11 cellular contexts compared by ENCODE assay signal in the genomic region with DNA sequence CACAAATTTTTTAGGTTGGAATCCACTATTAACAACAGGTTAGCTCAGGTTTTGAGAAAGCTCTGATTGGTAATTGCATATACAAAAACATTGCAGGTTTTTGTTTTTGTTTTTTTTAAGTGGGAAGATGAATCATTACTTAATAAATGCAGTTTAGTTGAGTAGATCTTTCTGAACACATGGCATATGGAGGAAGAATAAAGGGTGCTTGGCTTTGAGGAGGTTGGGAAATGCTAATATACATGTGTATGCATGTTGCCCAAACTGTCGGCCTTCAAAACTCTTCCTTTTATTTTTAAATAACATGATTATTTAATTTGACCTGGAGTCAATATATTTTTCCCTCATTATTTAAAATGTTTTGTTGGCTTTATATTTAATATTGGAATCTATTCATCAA. TPM values are rescaled to one million over a fixed set of nuclear protein-coding genes. Genes with fewer than 3 reads are reported as not detected.
DNase-seq lines count a peak whose midpoint lies in the region; ATAC-seq, FAIRE-seq and TF ChIP-seq lines count a peak whose summit lies in the region.
"Had no signal": no experiment of that assay in that cellular context is flagged by ENCODE, and none has a peak within 500 bp of the region (broad histone marks: within the 10 kb centered on the region; RNA-seq: fewer than 3 reads in every experiment).

No MANE protein-coding gene starts in this region.

- no peak for DNase-seq in CD4-positive, CD25-positive, alpha-beta regulatory T cell
- no peak for DNase-seq in Karpas-422
- DNase-seq in colonic mucosa: no peak
- DNase-seq in neural crest cell (ENCODE audit: low read depth, low spot score): no peak
- DNase-seq in hippocampal formation (lab: John Stamatoyannopoulos, UW): no peak
- DNase-seq in H54 (ENCODE audit: insufficient read length, low spot score): no peak
- DNase-seq in OCI-LY7 (ENCODE audit: low spot score): no peak
- DNase-seq in posterior cingulate gyrus: no peak
- DNase-seq: activated effector memory CD4-positive, alpha-beta T cell treated with anti-CD3 and anti-CD28 coated beads, Interleukin-2, amount 50 U/mL, for 16 hours; NCI-H1417 treated with DMSO at 0.1 percent for 48 hours had no signal

- peak overlapping the region; percentile 73 to 90 (median 88) for H3K4me3 Mint-ChIP-seq in CD4-positive, CD25-positive, alpha-beta regulatory T cell
- H3K4me3 Mint-ChIP-seq in neural crest cell: peak overlapping the region; percentile 84

- H3K27me3 ChIP-seq in CD4-positive, CD25-positive, alpha-beta regulatory T cell (ENCODE audit: control insufficient read depth, insufficient read depth, low read length): no peaks in the 10 kb centered on the region
- H3K27me3 ChIP-seq in Karpas-422 (ENCODE audit: low read length): no peaks in the 10 kb centered on the region
- H3K27me3 ChIP-seq in colonic mucosa: no peaks in the 10 kb centered on the region
- H3K27me3 ChIP-seq: SJSA1 had no signal

- H3K27ac Mint-ChIP-seq in CD4-positive, CD25-positive, alpha-beta regulatory T cell: peak overlapping the region; percentile 48 to 93 (median 93)
- H3K27ac Mint-ChIP-seq in neural crest cell (ENCODE audit: unreplicated experiment): no peak overlapping the region

- H4K20me1 ChIP-seq in Karpas-422 (ENCODE audit: insufficient read depth, low read depth, low read length): no peaks in the 10 kb centered on the region
- H4K20me1 ChIP-seq in OCI-LY7 (ENCODE audit: insufficient read depth, low read length): no peaks in the 10 kb centered on the region

- H3K4me1 Mint-ChIP-seq in CD4-positive, CD25-positive, alpha-beta regulatory T cell: peaks cover 32 to 54% (median 42%) of the 10 kb centered on the region in 4 donors
- peaks cover 4% of the 10 kb centered on the region for H3K4me1 Mint-ChIP-seq in neural crest cell

- no peak for TF ChIP-seq CTCF in colonic mucosa (IDR thresholded peaks at IDR 0.05)
- no peak for TF ChIP-seq CTCF in neural crest cell (conservative IDR thresholded peaks at IDR 0.05)
- no peak for TF ChIP-seq CTCF in OCI-LY7 (conservative IDR thresholded peaks at IDR 0.05; ENCODE audit: low read length)

- H3K36me3 Mint-ChIP-seq in CD4-positive, CD25-positive, alpha-beta regulatory T cell: peaks cover 33% of the 10 kb centered on the region
- peaks cover 19% of the 10 kb centered on the region for H3K36me3 Mint-ChIP-seq in neural crest cell (ENCODE audit: low read depth)

- H3K9me2 ChIP-seq in Karpas-422 (replicated peaks; ENCODE audit: insufficient read depth, low read length) (no peaks in the 10 kb centered on the region), OCI-LY7 (ENCODE audit: insufficient read depth, low read length) (no peaks in the 10 kb centered on the region)

- CTCF ChIA-PET in OCI-LY7 (lab: Charles Lee; ENCODE audit: unreplicated experiment): no interaction called here

- intact Hi-C loops in colonic mucosa (cut with DNase I): no loop called here
- intact Hi-C loops in OCI-LY7 (cut with micrococcal nuclease; ENCODE audit: unreplicated experiment): no loop called here
- intact Hi-C loops in posterior cingulate gyrus (cut with DNase I): loop anchor here (5.0 kb wide), 1 partner anchor 34 kb away; the partner anchor contains the start of gene ZBTB38

- BruUV-seq in OCI-LY7 (replicated peaks; lab: Mats Ljungman, UMichigan): no TSS peak

- no peaks in the 10 kb centered on the region for H3K27me3 Mint-ChIP-seq in CD4-positive, CD25-positive, alpha-beta regulatory T cell
- no peaks in the 10 kb centered on the region for H3K27me3 Mint-ChIP-seq in neural crest cell (ENCODE audit: low read depth)

- POLR2A ChIA-PET in OCI-LY7 (lab: Charles Lee): interaction anchor here (1.2 to 2.9 kb wide), 4 partner anchors 12 to 39 kb away, joined by 3 to 13 read pairs (median 6); no protein-coding TSS in a partner anchor

- H2AFZ ChIP-seq in Karpas-422 (ENCODE audit: low read length): 0 out of 2 replicates have a peak overlapping the region, but pooled peaks have one; percentile 12
- H2AFZ ChIP-seq in OCI-LY7 (ENCODE audit: low read length): no peak overlapping the region

- H3K4me3 ChIP-seq in CD4-positive, CD25-positive, alpha-beta regulatory T cell (ENCODE audit: low read depth, low read length): peak overlapping the region; percentile 75
- H3K4me3 ChIP-seq in Karpas-422 (ENCODE audit: low read length): no peak overlapping the region
- H3K4me3 ChIP-seq in colonic mucosa: no peak overlapping the region
- H3K4me3 ChIP-seq in OCI-LY7 (ENCODE audit: low read depth, low read length, poor library complexity, severe bottlenecking): no peak overlapping the region

- H3K27ac ChIP-seq in CD4-positive, CD25-positive, alpha-beta regulatory T cell (ENCODE audit: insufficient read depth, low read length, poor library complexity, severe bottlenecking): peak overlapping the region; percentile 81
- H3K27ac ChIP-seq in Karpas-422 (ENCODE audit: low read length) (no peak overlapping the region), colonic mucosa (peak overlapping the region; percentile 95), OCI-LY7 (ENCODE audit: low read depth, low read length, poor library complexity, severe bottlenecking) (no peak overlapping the region)
- H3K27ac ChIP-seq: SJSA1 had no signal

- H3K4me1 ChIP-seq in CD4-positive, CD25-positive, alpha-beta regulatory T cell (ENCODE audit: control insufficient read depth, insufficient read depth, low read length, poor library complexity, severe bottlenecking): peaks cover 52% of the 10 kb centered on the region
- H3K4me1 ChIP-seq in Karpas-422 (ENCODE audit: low read length) (peaks cover 13% of the 10 kb centered on the region), colonic mucosa (peaks cover 9% of the 10 kb centered on the region), OCI-LY7 (ENCODE audit: insufficient read depth, low read length, poor library complexity, severe bottlenecking) (no peaks in the 10 kb centered on the region)

- no peak for FAIRE-seq in H54 (lab: Jason Lieb, UNC)

- H3K36me3 ChIP-seq in CD4-positive, CD25-positive, alpha-beta regulatory T cell (ENCODE audit: control insufficient read depth, insufficient read depth, low read length): peaks cover 17% of the 10 kb centered on the region
- H3K36me3 ChIP-seq in Karpas-422 (ENCODE audit: insufficient read depth, low read length): peaks cover 5% of the 10 kb centered on the region; the same call in 1 of the 2 replicates
- no peaks in the 10 kb centered on the region for H3K36me3 ChIP-seq in colonic mucosa
- no peaks in the 10 kb centered on the region; the same call in 1 of the 2 replicates for H3K36me3 ChIP-seq in OCI-LY7 (ENCODE audit: insufficient read depth, low read length)

- H3K9ac ChIP-seq in Karpas-422 (ENCODE audit: low read length): no peak overlapping the region
- H3K9ac ChIP-seq in colonic mucosa (ENCODE audit: low read depth in 2 of 2, low read length in 2 of 2): peak overlapping the region in 1 of 2 donors; percentile 60

- peaks cover 1 to 4% of the 10 kb centered on the region in 2 experiments for H3K9me3 ChIP-seq in CD4-positive, CD25-positive, alpha-beta regulatory T cell (ENCODE audit: control insufficient read depth in 2 of 2, low read length in 2 of 2)
- H3K9me3 ChIP-seq in Karpas-422 (ENCODE audit: low read length): peaks cover 3% of the 10 kb centered on the region; the same call in 1 of the 2 replicates
- H3K9me3 ChIP-seq in colonic mucosa: no peaks in the 10 kb centered on the region
- no peaks in the 10 kb centered on the region for H3K9me3 ChIP-seq in OCI-LY7 (ENCODE audit: low read length)
- H3K9me3 ChIP-seq: SJSA1 had no signal

- peaks cover 0 to 9% (median 2%) of the 10 kb centered on the region in 7 donors for H3K9me3 Mint-ChIP-seq in CD4-positive, CD25-positive, alpha-beta regulatory T cell
- peaks cover 6% of the 10 kb centered on the region for H3K9me3 Mint-ChIP-seq in neural crest cell

- no peak for TF ChIP-seq POLR2A in H54 (IDR thresholded peaks at IDR 0.05; ENCODE audit: low read depth, low read length)

- H3K4me2 ChIP-seq in Karpas-422 (ENCODE audit: low read depth, low read length, poor library complexity, severe bottlenecking): no peak overlapping the region
- no peak overlapping the region for H3K4me2 ChIP-seq in OCI-LY7 (ENCODE audit: low read length)

- no peak for ATAC-seq in CD4-positive, CD25-positive, alpha-beta regulatory T cell (ENCODE audit: low read depth in 2 of 2)

- no peaks in the 10 kb centered on the region for H3K79me2 ChIP-seq in Karpas-422 (ENCODE audit: low read length)
- no peaks in the 10 kb centered on the region for H3K79me2 ChIP-seq in OCI-LY7 (ENCODE audit: insufficient read depth, low read depth, low read length)

RNA-seq across cellular contexts. Expression of gene ZBTB38, which starts 32.8 kb away (rescaled TPM):
- total RNA-seq in CD4-positive, CD25-positive, alpha-beta regulatory T cell: 75.7 TPM
- polyA plus RNA-seq in CD4-positive, CD25-positive, alpha-beta regulatory T cell: 100 to 1,000 TPM in 2 of 4 donors, 10 to 100 TPM in 2; 65.0 to 148 (median 116) TPM
- 18.0 and 38.0 TPM in 2 replicates for total RNA-seq in Karpas-422 (2014; rRNA removed; shearing (Covaris generic); ENCODE audit: low replicate concordance)
- total RNA-seq in colonic mucosa (100 to 1,000 TPM in 1 of 2 donors, 10 to 100 TPM in 1; 95.5 to 112 TPM), neural crest cell (27.9 and 28.1 TPM in 2 replicates), OCI-LY7 (2022) (12.4 and 16.6 TPM in 2 replicates)
- 7.6 and 8.4 TPM in 2 replicates for total RNA-seq in OCI-LY7 (2014; rRNA removed; shearing (Covaris generic))

Comparison
In these comparisons a context has a peak if more than half of its experiments do, and no peak if none do; other contexts are left out.
1. H3K27ac ChIP-seq: peak in CD4-positive, CD25-positive, alpha-beta regulatory T cell (single experiment) and colonic mucosa (single experiment); none in Karpas-422 (single experiment) and OCI-LY7 (single experiment).